ENCODE assay signal across 5 cellular contexts in the genomic region with DNA sequence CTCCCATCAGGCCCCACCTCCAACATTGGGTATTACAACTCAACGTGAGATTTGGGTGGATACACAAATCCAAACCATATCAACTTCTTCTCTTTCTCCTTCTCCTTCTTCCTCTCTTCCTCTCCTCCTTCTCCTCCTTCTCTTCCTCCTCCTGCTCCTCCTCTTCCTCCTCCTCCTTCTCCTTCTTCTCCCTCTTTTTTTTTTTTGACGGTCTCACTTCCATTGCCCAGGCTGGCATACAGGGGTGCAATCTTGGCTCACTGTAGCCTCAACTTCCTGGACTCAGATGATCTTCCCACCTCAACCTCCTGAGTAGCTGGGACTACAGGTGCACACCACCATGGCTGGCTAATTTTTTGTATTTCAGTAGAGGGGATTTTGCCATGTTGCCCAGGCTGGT.
"Had no signal": no experiment of that assay in that cellular context is flagged by ENCODE, and none has a peak within 500 bp of the region (broad histone marks: within the 10 kb centered on the region; RNA-seq: fewer than 3 reads in every experiment).

No MANE protein-coding gene starts in this region.

- H3K27ac ChIP-seq: HL-60, KMS-11 had no signal

- ATAC-seq: K562 had no signal

- FAIRE-seq: K562 had no signal

- DNase-seq: IMR-90, KG1 had no signal

- H3K4me3 ChIP-seq: K562 had no signal

- H3K9ac ChIP-seq: KMS-11 had no signal

- H3K4me2 ChIP-seq: KMS-11 had no signal
